9 cellular contexts compared by ENCODE assay signal in genomic region chr3:130849111-130849552, GRCh38. TPM values are rescaled to one million over a fixed set of nuclear protein-coding genes. Genes with fewer than 3 reads are reported as not detected.
DNase-seq lines count a peak whose midpoint lies in the region; ATAC-seq, FAIRE-seq and TF ChIP-seq lines count a peak whose summit lies in the region.
"Had no signal": no experiment of that assay in that cellular context is flagged by ENCODE, and none has a peak within 500 bp of the region (broad histone marks: within the 10 kb centered on the region; RNA-seq: fewer than 3 reads in every experiment).

No MANE protein-coding gene starts in this region.

- no peaks in the 10 kb centered on the region for H3K27me3 ChIP-seq in prostate gland (replicated peaks; ENCODE audit: insufficient read depth)
- no peaks in the 10 kb centered on the region for H3K27me3 ChIP-seq in tibial nerve

- H3K4me1 ChIP-seq in prostate gland (replicated peaks) (peaks cover 10% of the 10 kb centered on the region), tibial nerve (peaks cover 0 to 19% (median 4%) of the 10 kb centered on the region in 4 donors)

- BruUV-seq in MCF 10A (replicated peaks; lab: Mats Ljungman, UMichigan) = no TSS peak

- H3K36me3 ChIP-seq in prostate gland = no peaks in the 10 kb centered on the region
- H3K36me3 ChIP-seq in tibial nerve = no peaks in the 10 kb centered on the region

- no peak for TF ChIP-seq POLR2A in prostate gland (IDR thresholded peaks at IDR 0.05)
- no peak for TF ChIP-seq POLR2A in tibial nerve (IDR thresholded peaks at IDR 0.05)

- WGBS in prostate gland = 13% methylated on average over 1 of the region's 1 CpG
- 82 to 89% methylated on average over 1 of the region's 1 CpG for WGBS in tibial nerve, 2 donors

- no peak overlapping the region for H3K4me3 ChIP-seq in prostate gland
- no peak overlapping the region for H3K4me3 ChIP-seq in tibial nerve

- H3K27ac Mint-ChIP-seq in MCF 10A (ENCODE audit: low read depth, unreplicated experiment) = no peak overlapping the region

- intact Hi-C loops in MCF 10A (cut with micrococcal nuclease) = no loop called here
- intact Hi-C loops in prostate gland (cut with DNase I) = no loop called here

- H3K9me3 Mint-ChIP-seq in MCF 10A (ENCODE audit: unreplicated experiment) = no peaks in the 10 kb centered on the region
- H3K9me3 Mint-ChIP-seq: activated B cell treated with CpG ODN at 0.5 μM for 24 hours had no signal

- H3K27me3 Mint-ChIP-seq in MCF 10A (ENCODE audit: insufficient read depth, unreplicated experiment) = peaks cover 21% of the 10 kb centered on the region

- no peak overlapping the region for H3K4me3 Mint-ChIP-seq in MCF 10A (ENCODE audit: unreplicated experiment)
- H3K4me3 Mint-ChIP-seq: activated B cell treated with CpG ODN at 0.5 μM for 24 hours had no signal

- CTCF ChIA-PET in MCF 10A (lab: Yijun Ruan, JAX) = interaction anchor here (1.9 kb wide), 1 partner anchor 10 kb away, joined by 6 read pairs; no protein-coding TSS in a partner anchor

- peaks cover 7% of the 10 kb centered on the region for H3K4me1 Mint-ChIP-seq in MCF 10A (ENCODE audit: insufficient read depth, unreplicated experiment)

- peak overlapping the region; percentile 85 to 89 for H3K27ac ChIP-seq in prostate gland
- H3K27ac ChIP-seq in tibial nerve = no peak overlapping the region

- no peaks in the 10 kb centered on the region for H3K36me3 Mint-ChIP-seq in MCF 10A (ENCODE audit: insufficient read depth, unreplicated experiment)

- no peak for TF ChIP-seq EP300 in tibial nerve (IDR thresholded peaks at IDR 0.05)

- no peaks in the 10 kb centered on the region for H3K9me3 ChIP-seq in prostate gland
- no peaks in the 10 kb centered on the region for H3K9me3 ChIP-seq in tibial nerve

- peak; percentile 80 for FAIRE-seq in GM19239 (lab: Jason Lieb, UNC)
- FAIRE-seq: endothelial cell of umbilical vein had no signal

- ATAC-seq in HG03378 (IDR thresholded peaks at IDR 0.05; ENCODE audit: unreplicated experiment) (no peak), GM21723 (IDR thresholded peaks at IDR 0.05; ENCODE audit: unreplicated experiment) (no peak)

- DNase-seq in GM19239 (ENCODE audit: insufficient read length, low spot score) = no peak
- peak; percentile 63 to 80 for DNase-seq in NCI-H2081 (lab: John Stamatoyannopoulos, UW)
- peak; percentile 38 for DNase-seq in MCF 10A (ENCODE audit: unreplicated experiment)
- DNase-seq in prostate gland (ENCODE audit: low spot score) = peak; percentile 88
- DNase-seq in tibial nerve (ENCODE audit: low spot score in 2 of 2) = no peak
- DNase-seq: activated B cell treated with CpG ODN at 0.5 μM for 24 hours had no signal

- POLR2A ChIA-PET in MCF 10A (lab: Yijun Ruan, JAX) = interaction anchor here (1.5 kb wide), 1 partner anchor 45 kb away, joined by 9 read pairs; the partner anchor contains the start of gene ATP2C1

- TF ChIP-seq CTCF in MCF 10A (IDR thresholded peaks at IDR 0.05; ENCODE audit: unreplicated experiment) = no peak
- no peak for TF ChIP-seq CTCF in prostate gland (IDR thresholded peaks at IDR 0.05)
- TF ChIP-seq CTCF in tibial nerve (IDR thresholded peaks at IDR 0.05) = no peak

RNA-seq across cellular contexts. Expression of gene ATP2C1, which starts 44.8 kb away (rescaled TPM):
- total RNA-seq in MCF 10A (2022) (52.7 and 61.0 TPM in 2 replicates), prostate gland (100 to 1,000 TPM; 123 to 158 TPM), tibial nerve (10 to 100 TPM; 46.2 to 80.4 (median 59.8) TPM)

Comparison
In these comparisons a context has a peak if more than half of its experiments do, and no peak if none do; other contexts are left out.
1. DNase-seq: peak in NCI-H2081 (2 of 2), MCF 10A (single experiment) and prostate gland (single experiment); none in GM19239 (single experiment) and tibial nerve (0 of 2).
2. H3K27ac ChIP-seq: peak in prostate gland (2 of 2); none in tibial nerve (0 of 4).